ENCODE assay signal across 19 cellular contexts in the genomic region with DNA sequence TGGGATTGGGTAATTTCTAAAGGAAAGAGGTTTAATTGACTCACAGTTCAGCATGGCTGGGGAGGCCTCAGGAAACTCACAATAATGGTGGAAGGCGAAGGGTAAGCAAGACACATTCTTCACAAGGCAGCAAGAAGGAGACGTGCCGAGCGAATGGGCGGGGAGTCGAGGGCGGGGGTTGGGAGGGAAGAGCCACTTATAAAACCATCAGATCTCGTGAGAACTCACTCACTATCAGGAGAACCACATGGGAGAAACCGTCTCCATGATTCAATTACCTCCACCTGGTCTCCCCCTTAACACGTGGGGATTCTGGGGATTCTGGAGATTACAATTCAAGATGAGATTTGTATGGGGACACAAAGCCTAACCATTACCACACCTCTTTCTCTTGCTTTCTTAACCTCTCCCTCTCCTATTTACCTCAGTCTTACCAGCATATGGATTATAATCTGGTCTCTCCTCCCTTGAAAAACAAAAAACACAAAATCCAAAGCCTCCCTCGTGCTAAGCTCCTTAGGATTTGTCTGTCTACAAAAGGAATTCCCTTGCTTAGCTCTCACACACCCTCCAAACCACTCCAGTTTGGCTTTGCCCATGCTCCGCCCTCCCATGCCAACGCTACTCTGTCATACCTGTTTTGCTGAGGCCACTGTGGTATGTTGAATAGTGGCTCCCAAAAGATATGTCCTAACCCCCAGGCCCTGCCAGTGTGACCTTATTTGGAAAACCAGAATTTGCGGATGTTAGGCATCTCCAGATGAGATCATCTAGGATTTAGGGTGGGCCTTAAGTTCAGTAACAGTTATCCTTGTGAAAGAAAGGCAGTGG. TPM values are rescaled to one million over a fixed set of nuclear protein-coding genes. Genes with fewer than 3 reads are reported as not detected.
DNase-seq lines count a peak whose midpoint lies in the region; ATAC-seq and TF ChIP-seq lines count a peak whose summit lies in the region.
"Had no signal": no experiment of that assay in that cellular context is flagged by ENCODE, and none has a peak within 500 bp of the region (broad histone marks: within the 10 kb centered on the region; RNA-seq: fewer than 3 reads in every experiment).

No MANE protein-coding gene starts in this region.

- intact Hi-C loops in posterior vena cava (cut with DNase I), result no loop called here

- no peak for TF ChIP-seq CTCF in epithelial cell of esophagus (IDR thresholded peaks at IDR 0.05; ENCODE audit: insufficient read depth, low read depth, low read length, missing control alignments)

- no peak overlapping the region for H3K4me3 ChIP-seq in epithelial cell of esophagus (ENCODE audit: low read length)
- H3K4me3 ChIP-seq: pancreas, SJSA1, stomach, vagina had no signal

- DNase-seq in ELF-1 (ENCODE audit: low read depth, low spot score), result peak; percentile 75
- peak; percentile 82 for DNase-seq in NCI-H82 treated with DMSO at 0.1 percent for 48 hours (lab: John Stamatoyannopoulos, UW; ENCODE audit: unreplicated experiment)
- peak; percentile 75 for DNase-seq in epithelial cell of esophagus (ENCODE audit: low read depth)
- DNase-seq in posterior vena cava (ENCODE audit: low spot score), result peak; percentile 38
- DNase-seq in activated CD4-positive, alpha-beta T cell treated with anti-CD3 and anti-CD28 coated beads, Interleukin-2, amount 50 U/mL, for 1 hour, result no peak
- no peak for DNase-seq in activated gamma-delta T cell treated with Interleukin-2 at 50 U/mL for 16 hours
- DNase-seq: activated CD4-positive, CD25-positive, alpha-beta regulatory T cell treated with anti-CD3 and anti-CD28 coated beads, Interleukin-2, amount 50 U/mL, for 72 hours; naive thymus-derived CD8-positive, alpha-beta T cell; NCI-H1930; pancreas; stomach; T-helper 9 cell had no signal

- ATAC-seq in GM21717 (IDR thresholded peaks at IDR 0.05; ENCODE audit: unreplicated experiment) (no peak), HG02763 (IDR thresholded peaks at IDR 0.05; ENCODE audit: unreplicated experiment) (no peak)
- ATAC-seq: naive thymus-derived CD8-positive, alpha-beta T cell; pancreas had no signal

RNA-seq across cellular contexts. Expression of a gene that starts 19.6 kb away (rescaled TPM):
- total RNA-seq in posterior vena cava, result not detected
- total RNA-seq: cardiac septum, fibroblast of lung, lung microvascular endothelial cell, pancreas, SJSA1, vagina had no signal

Comparison
In these comparisons a context has a peak if more than half of its experiments do, and no peak if none do; other contexts are left out.
1. DNase-seq: peak in ELF-1 (single experiment), NCI-H82 treated with DMSO at 0.1 percent for 48 hours (single experiment), epithelial cell of esophagus (single experiment) and posterior vena cava (single experiment); none in activated CD4-positive, alpha-beta T cell treated with anti-CD3 and anti-CD28 coated beads, Interleukin-2, amount 50 U/mL, for 1 hour (single experiment) and activated gamma-delta T cell treated with Interleukin-2 at 50 U/mL for 16 hours (single experiment).